Comparison of ENCODE assay signal across 24 cellular contexts in the genomic region with DNA sequence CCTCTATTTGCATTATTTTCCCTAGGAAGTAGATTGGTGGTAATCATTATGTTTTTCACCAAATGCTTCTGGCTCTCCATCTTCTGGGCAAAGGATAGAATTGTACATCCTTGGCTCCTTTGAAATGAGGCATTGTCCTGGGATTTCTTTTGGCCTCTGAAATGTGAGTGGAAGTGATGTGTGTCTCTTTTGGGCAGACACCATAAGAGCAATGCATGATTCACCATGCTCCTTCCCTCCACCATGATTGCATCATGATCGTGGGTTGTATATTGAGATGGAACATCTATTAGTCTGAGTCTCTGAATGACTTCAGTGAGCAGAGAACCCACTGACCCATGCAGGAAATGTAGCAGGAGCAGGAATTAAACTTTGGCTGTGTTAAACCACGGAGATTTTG. TPM values are rescaled to one million over a fixed set of nuclear protein-coding genes. Genes with fewer than 3 reads are reported as not detected.
DNase-seq lines count a peak whose midpoint lies in the region; ATAC-seq and TF ChIP-seq lines count a peak whose summit lies in the region.
"Had no signal": no experiment of that assay in that cellular context is flagged by ENCODE, and none has a peak within 500 bp of the region (broad histone marks: within the 10 kb centered on the region; RNA-seq: fewer than 3 reads in every experiment).

No MANE protein-coding gene starts in this region.

- ATAC-seq in activated CD8-positive, alpha-beta memory T cell treated with anti-CD3 and anti-CD28 coated beads, Interleukin-2, amount 10 ng/mL, durations not matched to agents 7 days and 5 days = no peak
- ATAC-seq: activated T-helper 17 cell treated with anti-CD3 and anti-CD28 coated beads, Interleukin-2, amount 50 U/mL, for 72 hours; T-helper 17 cell had no signal

- H3K27me3 ChIP-seq in vagina = no peaks in the 10 kb centered on the region
- H3K27me3 ChIP-seq: BE2C had no signal

- peaks cover 5% of the 10 kb centered on the region for H3K27me3 Mint-ChIP-seq in activated CD8-positive, alpha-beta memory T cell treated with anti-CD3 and anti-CD28 coated beads, Interleukin-2, amount 10 ng/mL, durations not matched to agents 7 days and 5 days

- no peaks in the 10 kb centered on the region for H3K9me3 ChIP-seq in vagina
- H3K9me3 ChIP-seq: BE2C, HAP-1, stomach had no signal

- H3K27ac ChIP-seq in vagina = no peak overlapping the region
- H3K27ac ChIP-seq: stomach had no signal

- no peak for TF ChIP-seq POLR2A in vagina (IDR thresholded peaks at IDR 0.05)

- no peak overlapping the region for H3K4me3 Mint-ChIP-seq in activated CD8-positive, alpha-beta memory T cell treated with anti-CD3 and anti-CD28 coated beads, Interleukin-2, amount 10 ng/mL, durations not matched to agents 7 days and 5 days
- H3K4me3 Mint-ChIP-seq: activated CD4-positive, alpha-beta T cell treated with anti-CD3 and anti-CD28 coated beads, Interleukin-2, amount 10 ng/mL, durations not matched to agents 24 days and 14 days; activated naive CD8-positive, alpha-beta T cell; activated T-helper 17 cell treated with anti-CD3 and anti-CD28 coated beads, Interleukin-2, amount 50 U/mL, for 72 hours; naive B cell; T-helper 17 cell had no signal

- H3K4me1 Mint-ChIP-seq in activated CD8-positive, alpha-beta memory T cell treated with anti-CD3 and anti-CD28 coated beads, Interleukin-2, amount 10 ng/mL, durations not matched to agents 7 days and 5 days = no peaks in the 10 kb centered on the region
- H3K4me1 Mint-ChIP-seq: activated CD4-positive, alpha-beta T cell treated with anti-CD3 and anti-CD28 coated beads, Interleukin-2, amount 10 ng/mL, durations not matched to agents 24 days and 14 days; activated T-helper 17 cell treated with anti-CD3 and anti-CD28 coated beads, Interleukin-2, amount 50 U/mL, for 72 hours; naive B cell; T-helper 17 cell had no signal

- no peak overlapping the region for H3K27ac Mint-ChIP-seq in activated CD8-positive, alpha-beta memory T cell treated with anti-CD3 and anti-CD28 coated beads, Interleukin-2, amount 10 ng/mL, durations not matched to agents 7 days and 5 days
- H3K27ac Mint-ChIP-seq: activated CD4-positive, alpha-beta T cell treated with anti-CD3 and anti-CD28 coated beads, Interleukin-2, amount 10 ng/mL, durations not matched to agents 24 days and 14 days; activated naive CD8-positive, alpha-beta T cell; activated T-helper 17 cell treated with anti-CD3 and anti-CD28 coated beads, Interleukin-2, amount 50 U/mL, for 72 hours; naive B cell; T-helper 17 cell had no signal

- intact Hi-C loops in vagina (cut with DNase I) = no loop called here

- H3K9me3 Mint-ChIP-seq in activated CD8-positive, alpha-beta memory T cell treated with anti-CD3 and anti-CD28 coated beads, Interleukin-2, amount 10 ng/mL, durations not matched to agents 7 days and 5 days (ENCODE audit: low read depth) = no peaks in the 10 kb centered on the region
- H3K9me3 Mint-ChIP-seq: activated CD4-positive, alpha-beta T cell treated with anti-CD3 and anti-CD28 coated beads, Interleukin-2, amount 10 ng/mL, durations not matched to agents 24 days and 14 days; activated T-helper 17 cell treated with anti-CD3 and anti-CD28 coated beads, Interleukin-2, amount 50 U/mL, for 72 hours had no signal

- no peaks in the 10 kb centered on the region for H3K36me3 ChIP-seq in vagina
- H3K36me3 ChIP-seq: BE2C, HAP-1, stomach had no signal

- H3K4me3 ChIP-seq in epithelial cell of proximal tubule (ENCODE audit: low read depth, low read length) = no peak overlapping the region
- no peak overlapping the region for H3K4me3 ChIP-seq in vagina
- H3K4me3 ChIP-seq: HAP-1, stomach had no signal

- no peaks in the 10 kb centered on the region for H3K4me1 ChIP-seq in vagina
- H3K4me1 ChIP-seq: HAP-1 had no signal

- no peak for TF ChIP-seq CTCF in epithelial cell of proximal tubule (conservative IDR thresholded peaks at IDR 0.05; ENCODE audit: low read depth, low read length)
- no peak for TF ChIP-seq CTCF in vagina (IDR thresholded peaks at IDR 0.05)

- peak; percentile 5 for DNase-seq in activated CD8-positive, alpha-beta memory T cell treated with anti-CD3 and anti-CD28 coated beads, Interleukin-2, amount 10 ng/mL, durations not matched to agents 7 days and 5 days
- DNase-seq in activated CD8-positive, alpha-beta memory T cell treated with anti-CD3 and anti-CD28 coated beads for 24 hours = no peak
- DNase-seq in MV-4-11 (lab: John Stamatoyannopoulos, UW) = peak; percentile 27
- DNase-seq in epithelial cell of proximal tubule (ENCODE audit: low read depth) = peak; percentile 74
- DNase-seq in stimulated activated CD8-positive, alpha-beta memory T cell treated with anti-CD3 and anti-CD28 coated beads, Interleukin-4, amount 100 ng/mL, for 48 hours = peak; percentile 8
- DNase-seq in SIG-M5 treated with dmso at 0.1 percent for 504 hours (lab: John Stamatoyannopoulos, UW; ENCODE audit: unreplicated experiment) = no peak
- no peak for DNase-seq in DMS 273 (lab: John Stamatoyannopoulos, UW; ENCODE audit: unreplicated experiment)
- DNase-seq in vagina (ENCODE audit: extremely low spot score in 2 of 2) = no peak
- DNase-seq: activated CD4-positive, alpha-beta T cell treated with anti-CD3 and anti-CD28 coated beads, Interleukin-2, amount 10 ng/mL, durations not matched to agents 24 days and 14 days; BE2C; KG1; mesenchymal stem cell; naive B cell; NCI-H524; nucleus accumbens; retina; stimulated activated CD4-positive, alpha-beta T cell treated with anti-CD3 and anti-CD28 coated beads, Interleukin-12 subunit alpha, Interleukin-12 subunit beta, amount 100 ng/mL, for 4 hours; stomach; T-helper 17 cell had no signal

- CTCF ChIA-PET in activated CD8-positive, alpha-beta memory T cell treated with anti-CD3 and anti-CD28 coated beads, Interleukin-2, amount 10 ng/mL, durations not matched to agents 7 days and 5 days (lab: Charles Lee) = no interaction called here

- no peaks in the 10 kb centered on the region for H3K36me3 Mint-ChIP-seq in activated CD8-positive, alpha-beta memory T cell treated with anti-CD3 and anti-CD28 coated beads, Interleukin-2, amount 10 ng/mL, durations not matched to agents 7 days and 5 days
- H3K36me3 Mint-ChIP-seq: activated naive CD8-positive, alpha-beta T cell; naive B cell had no signal

RNA-seq across cellular contexts. Expression of gene ADRA2A, which starts 49.2 kb away (rescaled TPM):
- not detected for total RNA-seq in activated CD8-positive, alpha-beta memory T cell treated with anti-CD3 and anti-CD28 coated beads, Interleukin-2, amount 10 ng/mL, durations not matched to agents 7 days and 5 days
- total RNA-seq in epithelial cell of proximal tubule (0.06 TPM in 1 of 2 replicates, not detected in the other), vagina (14.2 TPM)
- total RNA-seq: A172; activated CD4-positive, alpha-beta T cell treated with anti-CD3 and anti-CD28 coated beads, Interleukin-2, amount 10 ng/mL, durations not matched to agents 24 days and 14 days; activated T-helper 17 cell treated with anti-CD3 and anti-CD28 coated beads, Interleukin-2, amount 50 U/mL, for 72 hours; Daoy had no signal

Comparison
In these comparisons a context has a peak if more than half of its experiments do, and no peak if none do; other contexts are left out.
1. DNase-seq: peak in activated CD8-positive, alpha-beta memory T cell treated with anti-CD3 and anti-CD28 coated beads, Interleukin-2, amount 10 ng/mL, durations not matched to agents 7 days and 5 days (single experiment), MV-4-11 (single experiment), epithelial cell of proximal tubule (single experiment) and stimulated activated CD8-positive, alpha-beta memory T cell treated with anti-CD3 and anti-CD28 coated beads, Interleukin-4, amount 100 ng/mL, for 48 hours (single experiment); none in activated CD8-positive, alpha-beta memory T cell treated with anti-CD3 and anti-CD28 coated beads for 24 hours (single experiment), SIG-M5 treated with dmso at 0.1 percent for 504 hours (single experiment), DMS 273 (single experiment) and vagina (0 of 2).
2. RNA of gene ADRA2A, which starts 49.2 kb away (total RNA-seq): 14.2 TPM in vagina (single experiment); 0.06 TPM in epithelial cell of proximal tubule and not detected in activated CD8-positive, alpha-beta memory T cell treated with anti-CD3 and anti-CD28 coated beads, Interleukin-2, amount 10 ng/mL, durations not matched to agents 7 days and 5 days; every median in the first group is over 10 times any median in the second.